Comparison of ENCODE assay signal across 25 cellular contexts in the genomic region with DNA sequence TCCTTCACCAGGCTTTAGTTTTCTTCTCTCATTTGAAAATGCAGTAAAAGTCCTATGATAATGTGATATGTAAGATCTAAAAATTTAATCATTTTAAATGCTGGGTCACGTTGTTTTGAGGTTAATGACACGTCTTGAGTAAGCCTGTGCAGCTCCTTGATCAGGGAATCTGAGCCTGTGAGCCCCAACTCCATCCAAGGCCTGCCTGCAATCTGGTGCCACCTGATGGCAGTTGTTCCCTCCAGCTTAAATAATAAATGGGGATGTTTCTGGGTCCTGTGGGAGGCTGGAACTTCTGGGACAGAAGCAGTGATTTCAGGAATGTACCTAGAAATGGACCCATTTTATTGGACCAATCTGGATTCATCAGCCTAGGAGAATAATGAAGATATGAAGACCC.
DNase-seq lines count a peak whose midpoint lies in the region; ATAC-seq, FAIRE-seq and TF ChIP-seq lines count a peak whose summit lies in the region.
"Had no signal": no experiment of that assay in that cellular context is flagged by ENCODE, and none has a peak within 500 bp of the region (broad histone marks: within the 10 kb centered on the region; RNA-seq: fewer than 3 reads in every experiment).

No MANE protein-coding gene starts in this region.

- H2AFZ ChIP-seq in keratinocyte (ENCODE audit: control insufficient read depth, low read length): no peak overlapping the region

- peak; percentile 25; the same call in 1 of the 2 replicates for TF ChIP-seq RAD21 in Ishikawa (IDR thresholded peaks at IDR 0.05; ENCODE audit: low read depth)

- H3K27me3 ChIP-seq in Caco-2 (replicated peaks; ENCODE audit: control insufficient read depth, insufficient read depth, low read length) (no peaks in the 10 kb centered on the region), keratinocyte (ENCODE audit: control insufficient read depth, extremely low read depth, insufficient read depth, low read length) (no peaks in the 10 kb centered on the region)
- H3K27me3 ChIP-seq: BLaER1 treated with 17β-estradiol and CSF1 and Interleukin-3, amounts not matched to agents 10 nM and 100 nM; body of pancreas; dorsolateral prefrontal cortex; heart right ventricle had no signal

- H3K9me3 ChIP-seq in Caco-2 (no peaks in the 10 kb centered on the region), keratinocyte (ENCODE audit: control insufficient read depth, low read depth, low read length) (no peaks in the 10 kb centered on the region)
- H3K9me3 ChIP-seq: body of pancreas had no signal

- no peaks in the 10 kb centered on the region for H3K36me3 Mint-ChIP-seq in Caco-2 (ENCODE audit: insufficient read depth, unreplicated experiment)
- H3K36me3 Mint-ChIP-seq in chondrocyte (ENCODE audit: low read depth): no peaks in the 10 kb centered on the region
- H3K36me3 Mint-ChIP-seq: activated naive CD8-positive, alpha-beta T cell treated with anti-CD3 and anti-CD28 coated beads for 36 hours; naive thymus-derived CD4-positive, alpha-beta T cell had no signal

- no peaks in the 10 kb centered on the region for H4K20me1 ChIP-seq in keratinocyte (ENCODE audit: control insufficient read depth, extremely low read depth, insufficient read depth, low read length)
- H4K20me1 ChIP-seq: BLaER1 treated with 17β-estradiol and CSF1 and Interleukin-3, amounts not matched to agents 10 nM and 100 nM had no signal

- no peak for TF ChIP-seq EP300 in Ishikawa (IDR thresholded peaks at IDR 0.05; ENCODE audit: borderline replicate concordance)

- dilution Hi-C loops in keratinocyte (cut with MboI; ENCODE audit: extremely low pct_ligation_motif_present, low sequenced_read_pairs): no loop called here

- H3K9me3 Mint-ChIP-seq in Caco-2 (ENCODE audit: unreplicated experiment) (no peaks in the 10 kb centered on the region), chondrocyte (ENCODE audit: low read depth) (peaks cover 12% of the 10 kb centered on the region)

- H3K9me1 ChIP-seq in keratinocyte (ENCODE audit: control insufficient read depth, extremely low read depth, insufficient read depth, low read length): no peaks in the 10 kb centered on the region

- ATAC-seq in HG02798 (IDR thresholded peaks at IDR 0.05; ENCODE audit: poor library complexity, unreplicated experiment) (no peak), GM21576 (IDR thresholded peaks at IDR 0.05; ENCODE audit: unreplicated experiment) (no peak)
- ATAC-seq: body of pancreas; heart right ventricle; K562; naive thymus-derived CD4-positive, alpha-beta T cell; T-helper 17 cell had no signal

- CTCF ChIA-PET in Caco-2 (lab: Charles Lee): no interaction called here

- no peaks in the 10 kb centered on the region for H3K79me2 ChIP-seq in keratinocyte (ENCODE audit: control insufficient read depth, insufficient read depth, low read length)

- H3K4me1 Mint-ChIP-seq in Caco-2 (ENCODE audit: low read depth, unreplicated experiment) (peaks cover 25% of the 10 kb centered on the region), chondrocyte (ENCODE audit: low read depth) (peaks cover 9% of the 10 kb centered on the region)
- H3K4me1 Mint-ChIP-seq: activated naive CD8-positive, alpha-beta T cell treated with anti-CD3 and anti-CD28 coated beads for 36 hours; naive thymus-derived CD4-positive, alpha-beta T cell; T-helper 17 cell had no signal

- H3K4me3 Mint-ChIP-seq in Caco-2 (ENCODE audit: unreplicated experiment): no peak overlapping the region
- H3K4me3 Mint-ChIP-seq in chondrocyte (ENCODE audit: unreplicated experiment): no peak overlapping the region
- H3K4me3 Mint-ChIP-seq: activated naive CD8-positive, alpha-beta T cell treated with anti-CD3 and anti-CD28 coated beads for 36 hours; naive thymus-derived CD4-positive, alpha-beta T cell; T-helper 17 cell had no signal

- DNase-seq in Caco-2 (peak; percentile 7 to 38), chondrocyte (ENCODE audit: low spot score) (no peak), keratinocyte (ENCODE audit: low read depth, low spot score) (no peak), DMS53 (lab: John Stamatoyannopoulos, UW) (no peak)
- DNase-seq: activated CD4-positive, CD25-positive, alpha-beta regulatory T cell; activated naive CD8-positive, alpha-beta T cell treated with anti-CD3 and anti-CD28 coated beads for 36 hours; body of pancreas; dorsolateral prefrontal cortex; GOT3; heart right ventricle; islet precursor cell; naive thymus-derived CD4-positive, alpha-beta T cell; NCI-H1092 treated with DMSO at 0.1 percent for 48 hours; NCI-H2081 treated with DMSO at 0.1 percent for 48 hours; NCI-H510A treated with DMSO at 0.1 percent for 48 hours; SIG-M5; stimulated activated CD4-positive, alpha-beta T cell treated with anti-CD3 and anti-CD28 coated beads, Interleukin-2, amount 100 ng/mL, for 24 hours; T-helper 17 cell had no signal

- H3K27me3 Mint-ChIP-seq in Caco-2 (ENCODE audit: insufficient read depth, unreplicated experiment) (no peaks in the 10 kb centered on the region), chondrocyte (ENCODE audit: low read depth) (no peaks in the 10 kb centered on the region)
- H3K27me3 Mint-ChIP-seq: activated naive CD8-positive, alpha-beta T cell treated with anti-CD3 and anti-CD28 coated beads for 36 hours; naive thymus-derived CD4-positive, alpha-beta T cell; T-helper 17 cell had no signal

- H3K4me1 ChIP-seq in Caco-2 (peaks cover 14% of the 10 kb centered on the region; the same call in 1 of the 2 replicates), keratinocyte (ENCODE audit: control insufficient read depth, extremely low read depth, insufficient read depth, low read length) (no peaks in the 10 kb centered on the region)
- H3K4me1 ChIP-seq: BLaER1 treated with 17β-estradiol and CSF1 and Interleukin-3, amounts not matched to agents 10 nM and 100 nM; body of pancreas; heart right ventricle had no signal

- no peak overlapping the region for H3K9ac ChIP-seq in keratinocyte (ENCODE audit: control insufficient read depth, extremely low read depth, insufficient read depth, low read length)
- H3K9ac ChIP-seq: BLaER1 treated with 17β-estradiol and CSF1 and Interleukin-3, amounts not matched to agents 10 nM and 100 nM had no signal

- H3K4me2 ChIP-seq in keratinocyte (ENCODE audit: control insufficient read depth, extremely low read depth, insufficient read depth, low read depth, low read length): no peak overlapping the region
- H3K4me2 ChIP-seq: BLaER1 treated with 17β-estradiol and CSF1 and Interleukin-3, amounts not matched to agents 10 nM and 100 nM had no signal

- H3K27ac ChIP-seq in keratinocyte (ENCODE audit: control insufficient read depth, insufficient read depth, low read length): no peak overlapping the region
- H3K27ac ChIP-seq: BLaER1 treated with 17β-estradiol and CSF1 and Interleukin-3, amounts not matched to agents 10 nM and 100 nM; body of pancreas; dorsolateral prefrontal cortex; heart right ventricle; HL-60 had no signal

- H3K4me3 ChIP-seq in Caco-2 (ENCODE audit: low read depth, low read length) (no peak overlapping the region), keratinocyte (ENCODE audit: control insufficient read depth in 2 of 3, extremely low read depth in 1 of 3, insufficient read depth in 2 of 3, low read depth in 1 of 3, low read length in 3 of 3) (no peak overlapping the region)
- H3K4me3 ChIP-seq: BLaER1 treated with 17β-estradiol and CSF1 and Interleukin-3, amounts not matched to agents 10 nM and 100 nM; body of pancreas; dorsolateral prefrontal cortex; heart right ventricle; K562 had no signal

- H3K27ac Mint-ChIP-seq in Caco-2 (ENCODE audit: unreplicated experiment) (no peak overlapping the region), chondrocyte (ENCODE audit: unreplicated experiment) (no peak overlapping the region)
- H3K27ac Mint-ChIP-seq: activated naive CD8-positive, alpha-beta T cell treated with anti-CD3 and anti-CD28 coated beads for 36 hours; naive thymus-derived CD4-positive, alpha-beta T cell; T-helper 17 cell had no signal

- intact Hi-C loops in Caco-2 (cut with micrococcal nuclease; ENCODE audit: unreplicated experiment): no loop called here

- H3K36me3 ChIP-seq in Caco-2 (ENCODE audit: control insufficient read depth, insufficient read depth, low read length) (no peaks in the 10 kb centered on the region), keratinocyte (ENCODE audit: control insufficient read depth in 2 of 2, extremely low read depth in 1 of 2, insufficient read depth in 2 of 2, low read length in 2 of 2) (no peaks in the 10 kb centered on the region)
- H3K36me3 ChIP-seq: BLaER1 treated with 17β-estradiol and CSF1 and Interleukin-3, amounts not matched to agents 10 nM and 100 nM; heart right ventricle had no signal

- FAIRE-seq in keratinocyte (lab: Jason Lieb, UNC): no peak
- FAIRE-seq: K562, urothelium cell line had no signal

- BruUV-seq in Caco-2 (replicated peaks; lab: Mats Ljungman, UMichigan): no TSS peak

- POLR2A ChIA-PET in Caco-2 (lab: Charles Lee): no interaction called here

- TF ChIP-seq CTCF in Caco-2 (IDR thresholded peaks at IDR 0.05; ENCODE audit: insufficient read depth in 1 of 2, low read depth in 1 of 2, low read length in 1 of 2, severe bottlenecking in 1 of 2, unreplicated experiment in 1 of 2) (peak in 1 of 2 experiments; percentile 21), chondrocyte (IDR thresholded peaks at IDR 0.05) (peak; percentile 35), keratinocyte (optimal IDR thresholded peaks at IDR 0.05 in 1 of 3, IDR thresholded peaks at IDR 0.05 in 1 of 3, conservative IDR thresholded peaks at IDR 0.05 in 1 of 3; ENCODE audit: extremely low read depth in 1 of 3, insufficient read depth in 2 of 3, low read length in 3 of 3) (peak in 2 of 3 experiments; percentile 21 to 47)

Comparison
In these comparisons a context has a peak if more than half of its experiments do, and no peak if none do; other contexts are left out.
1. DNase-seq: peak in Caco-2 (2 of 2); none in chondrocyte (single experiment), keratinocyte (single experiment) and DMS53 (single experiment).